ENCODE assay signal across 9 cellular contexts in the genomic region with DNA sequence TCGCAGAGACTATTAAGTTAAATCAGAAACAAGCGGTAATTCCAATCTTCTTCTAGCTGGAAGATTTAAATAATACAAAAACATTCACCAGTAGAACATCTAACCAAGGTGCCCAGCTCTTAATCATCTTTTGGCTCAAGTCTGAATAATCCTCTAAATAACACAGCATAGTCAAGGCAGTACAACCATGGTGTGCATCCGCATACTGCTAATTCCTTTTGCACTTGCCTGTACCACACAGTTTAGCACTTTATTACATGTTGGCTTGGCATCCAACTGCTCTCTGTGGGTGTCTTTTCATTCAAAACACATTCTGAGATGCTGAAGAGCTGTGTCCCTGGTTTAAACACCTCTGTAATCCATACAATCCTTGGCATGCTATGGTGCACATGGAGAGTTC. TPM values are rescaled to one million over a fixed set of nuclear protein-coding genes. Genes with fewer than 3 reads are reported as not detected.
"Had no signal": no experiment of that assay in that cellular context is flagged by ENCODE, and none has a peak within 500 bp of the region (broad histone marks: within the 10 kb centered on the region; RNA-seq: fewer than 3 reads in every experiment).

No MANE protein-coding gene starts in this region.

- H3K4me1 ChIP-seq: HAP-1 had no signal

- H3K4me3 ChIP-seq: GM23248, GM23338, HAP-1 had no signal

- H3K4me2 ChIP-seq: GM23338 had no signal

- H3K9ac ChIP-seq: GM23248 had no signal

- DNase-seq: GM23248, GOT3, H7, H9, HCEC 1CT, HFFc6 had no signal

- H3K9me3 ChIP-seq: HAP-1 had no signal

- H3K27ac ChIP-seq: GM23248 had no signal

- H2AFZ ChIP-seq: GM23248, GM23338 had no signal

- H3K36me3 ChIP-seq: HAP-1 had no signal

RNA-seq across cellular contexts. Expression of gene VGLL2, which starts 42.3 kb away (rescaled TPM):
- total RNA-seq: GM23248, GM23338, H1, H7, H9, HFFc6 had no signal
- polyA plus RNA-seq: GM23248, GM23338, H1 had no signal
